In the genomic region with DNA sequence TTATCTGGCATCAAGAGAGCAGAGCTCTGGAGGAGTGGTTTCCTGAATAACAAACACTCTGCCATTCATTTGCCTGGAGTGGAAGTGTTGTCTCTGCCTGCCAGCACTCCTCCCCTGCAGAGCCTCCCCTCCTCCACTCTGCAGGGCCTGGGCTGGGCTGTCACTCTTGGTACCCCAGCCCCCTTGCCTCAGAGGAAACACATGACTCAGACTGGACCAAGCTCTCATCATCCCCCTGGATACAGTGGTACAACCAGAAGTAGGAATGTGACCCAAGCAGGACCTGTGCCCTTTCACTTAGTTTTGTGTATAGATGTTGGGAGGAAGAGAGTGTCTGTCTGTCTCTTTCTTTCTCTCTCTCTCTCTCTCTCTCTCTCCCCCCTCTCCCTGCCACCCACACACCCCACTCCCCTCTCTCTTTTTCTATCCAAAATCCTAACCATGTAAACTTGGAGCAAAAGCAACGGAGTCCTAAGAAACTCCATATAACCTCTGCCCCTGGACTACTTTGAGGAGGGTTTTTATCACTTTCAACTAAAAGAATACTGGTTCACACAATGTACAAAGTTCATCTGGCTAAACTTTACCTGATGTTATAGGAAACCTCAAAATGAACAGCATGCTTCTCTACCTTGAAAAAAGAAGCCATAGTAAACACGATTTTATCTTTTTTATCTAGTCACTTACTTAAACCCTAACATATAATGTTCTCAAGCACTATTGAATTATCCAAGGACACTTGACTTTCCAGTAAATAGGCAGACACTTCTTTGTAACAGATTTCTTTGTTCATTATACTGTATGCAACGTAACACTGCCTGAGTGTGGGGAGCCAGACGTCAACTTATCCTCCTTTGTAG, we compare ENCODE assay signal across 8 cellular contexts. TPM values are rescaled to one million over a fixed set of nuclear protein-coding genes. Genes with fewer than 3 reads are reported as not detected.
DNase-seq lines count a peak whose midpoint lies in the region; ATAC-seq, FAIRE-seq and TF ChIP-seq lines count a peak whose summit lies in the region.

No MANE protein-coding gene starts in this region.

- POLR2A ChIA-PET in H1 (lab: Charles Lee; ENCODE audit: partially characterized antibody): interaction anchor here (0.7 to 1.4 kb wide), 4 partner anchors 42 to 215 kb away, joined by 3 to 5 read pairs (median 4); a partner anchor contains a TSS

- no peak for ATAC-seq in HG02571 (IDR thresholded peaks at IDR 0.05; ENCODE audit: unreplicated experiment)

- TF ChIP-seq EP300 in H1 (IDR thresholded peaks at IDR 0.05; ENCODE audit: borderline replicate concordance in 1 of 2, low read depth in 2 of 2, low read length in 2 of 2): peak in 1 of 2 experiments; percentile 78; a peak in 1 of 3 replicates

- no peak overlapping the region for H2BK20ac ChIP-seq in H1 (ENCODE audit: low read length)

- H3K79me2 ChIP-seq in H1 (ENCODE audit: control insufficient read depth in 1 of 2, insufficient read depth in 2 of 2, low read length in 2 of 2): peaks cover 0 to 36% of the 10 kb centered on the region in 2 experiments; a peak in 2 of 4 replicates

- H3K23me2 ChIP-seq in H1 (ENCODE audit: low read depth, low read length): peaks cover 2% of the 10 kb centered on the region; the same call in 1 of the 2 replicates

- peak overlapping the region; percentile 24 to 30 for H3K4me2 ChIP-seq in H1 (ENCODE audit: insufficient read depth in 1 of 2, low read depth in 2 of 2, low read length in 2 of 2)

- no peaks in the 10 kb centered on the region for H3K27me3 ChIP-seq in H1 (replicated peaks in 1 of 4; ENCODE audit: control insufficient read depth in 3 of 4, extremely low read depth in 1 of 4, insufficient read depth in 3 of 4, low read length in 3 of 4)
- H3K27me3 ChIP-seq in SJCRH30: no peaks in the 10 kb centered on the region

- no peak overlapping the region for H2BK12ac ChIP-seq in H1 (ENCODE audit: low read depth, low read length)

- H2BK120ac ChIP-seq in H1 (replicated peaks; ENCODE audit: low read depth, low read length): peak overlapping the region; percentile 56

- peak overlapping the region; percentile 18 for H4K5ac ChIP-seq in H1 (ENCODE audit: insufficient read length, low read depth, low read length)

- H2BK15ac ChIP-seq in H1 (ENCODE audit: low read length): 0 out of 2 replicates have a peak overlapping the region, but pooled peaks have one; percentile 54

- no peaks in the 10 kb centered on the region for H3K9me3 ChIP-seq in H1 (ENCODE audit: insufficient read depth in 2 of 2, low read depth in 1 of 2, low read length in 1 of 2)
- no peaks in the 10 kb centered on the region for H3K9me3 ChIP-seq in SJCRH30 (replicated peaks)

- no peak overlapping the region for H4K91ac ChIP-seq in H1 (replicated peaks; ENCODE audit: insufficient read length, low read length)

- H3K4me3 ChIP-seq in H1 (ENCODE audit: extremely low read depth in 1 of 4, insufficient read depth in 2 of 4, low read depth in 3 of 4, low read length in 4 of 4) (peak overlapping the region in 1 of 4 experiments; percentile 35; a peak in 1 of 8 replicates), SJCRH30 (no peak overlapping the region)

- no peak overlapping the region for H4K8ac ChIP-seq in H1 (ENCODE audit: extremely low read depth, insufficient read depth, low read length)

- FAIRE-seq in H1 (lab: Jason Lieb, UNC): peak; percentile 73

- no peak overlapping the region for H2AFZ ChIP-seq in H1 (ENCODE audit: low read length)

- no peak overlapping the region for H3K56ac ChIP-seq in H1 (replicated peaks; ENCODE audit: insufficient read length, low read depth, low read length)

- no peak overlapping the region for H3K9ac ChIP-seq in H1 (replicated peaks in 1 of 4; ENCODE audit: extremely low read depth in 1 of 4, low read depth in 3 of 4, low read length in 3 of 4)

- no peak overlapping the region; the same call in 1 of the 2 replicates for H2BK5ac ChIP-seq in H1 (ENCODE audit: low read depth, low read length)

- H3K36me3 ChIP-seq in H1 (ENCODE audit: control insufficient read depth in 2 of 4, insufficient read depth in 4 of 4, low read length in 3 of 4): no peaks in the 10 kb centered on the region
- H3K36me3 ChIP-seq in SJCRH30: no peaks in the 10 kb centered on the region

- H2AK5ac ChIP-seq in H1 (ENCODE audit: low read depth, low read length): no peak overlapping the region

- TF ChIP-seq RAD21 in H1 (IDR thresholded peaks at IDR 0.05 in 1 of 2, conservative IDR thresholded peaks at IDR 0.05 in 1 of 2; ENCODE audit: low read depth in 2 of 2, low read length in 2 of 2): peak; percentile 14 to 16; a peak in 3 of 4 replicates

- H3K4me1 ChIP-seq in H1 (replicated peaks in 1 of 4; ENCODE audit: control insufficient read depth in 3 of 4, insufficient read depth in 4 of 4, low read length in 3 of 4) (peaks cover 3 to 26% (median 15%) of the 10 kb centered on the region in 4 experiments; a peak in 6 of 7 replicates), SJCRH30 (peaks cover 10% of the 10 kb centered on the region)

- no peak for TF ChIP-seq POLR2A in H1 (IDR thresholded peaks at IDR 0.05; ENCODE audit: control extremely low read depth in 1 of 2, low read depth in 2 of 2, low read length in 2 of 2)

- CTCF ChIA-PET in H1 (lab: Charles Lee; ENCODE audit: partially characterized antibody): interaction anchor here (0.6 to 1.5 kb wide), 9 partner anchors 11 to 309 kb away, joined by 3 read pairs; no protein-coding TSS in a partner anchor

- DNase-seq in Daoy (ENCODE audit: low read depth): peak; percentile 98
- DNase-seq in NCI-H345 (lab: John Stamatoyannopoulos, UW): peak; percentile 86
- DNase-seq in H1 (ENCODE audit: low read depth in 1 of 2, low spot score in 2 of 2): peak; percentile 63 to 73
- DNase-seq in lung microvascular endothelial cell (ENCODE audit: low read depth in 2 of 2): peak; percentile 97 to 99
- DNase-seq in SJCRH30: no peak
- DNase-seq in stimulated activated CD4-positive, alpha-beta T cell treated with anti-CD3 and anti-CD28 coated beads, Interleukin-4, amount 100 ng/mL, for 24 hours: no peak
- no peak for DNase-seq in HPDE6-E6E7 (ENCODE audit: extremely low spot score)

- TF ChIP-seq CTCF in H1 (IDR thresholded peaks at IDR 0.05; ENCODE audit: control extremely low read depth in 1 of 3, insufficient read depth in 1 of 3, low read depth in 1 of 3, low read length in 3 of 3): no peak

- 35% methylated on average over 4 of the region's 4 CpGs; no CpG with 5 or more reads in 1 of the 2 experiments for WGBS in H1 (ENCODE audit: extremely low coverage in 1 of 2, insufficient coverage in 1 of 2, insufficient read length in 1 of 2, insufficient replicate concordance in 2 of 2, low coverage in 1 of 2, low lambda C conversion rate in 2 of 2, missing lambda C conversion rate in 1 of 2), 2 experiments

- H3K27ac ChIP-seq in H1 (ENCODE audit: low read depth, low read length) (no peak overlapping the region), SJCRH30 (no peak overlapping the region)

- no peak overlapping the region for H3K14ac ChIP-seq in H1 (ENCODE audit: insufficient read length)

- H4K20me1 ChIP-seq in H1 (replicated peaks in 1 of 2; ENCODE audit: control insufficient read depth in 1 of 2, insufficient read depth in 2 of 2, low read length in 2 of 2): peaks cover 0 to 2% of the 10 kb centered on the region in 2 experiments

- no peak overlapping the region for H3K4ac ChIP-seq in H1 (replicated peaks; ENCODE audit: insufficient read length, low read depth, low read length)

- no peaks in the 10 kb centered on the region for H3K79me1 ChIP-seq in H1 (ENCODE audit: low read depth, low read length)

- peak overlapping the region; percentile 62 for H3K18ac ChIP-seq in H1 (ENCODE audit: extremely low read depth, low read length)

- H3K23ac ChIP-seq in H1 (ENCODE audit: insufficient read length): no peak overlapping the region

TF ChIP-seq in H1, 55 proteins besides CTCF, POLR2A, EP300 and RAD21 (continues in another document):
- TF ChIP-seq POLR2AphosphoS5 (IDR thresholded peaks at IDR 0.05; ENCODE audit: low read depth, low read length): 0 out of 2 replicates have a peak, but pooled peaks have one; percentile 24
- TF ChIP-seq, protein P1, sequence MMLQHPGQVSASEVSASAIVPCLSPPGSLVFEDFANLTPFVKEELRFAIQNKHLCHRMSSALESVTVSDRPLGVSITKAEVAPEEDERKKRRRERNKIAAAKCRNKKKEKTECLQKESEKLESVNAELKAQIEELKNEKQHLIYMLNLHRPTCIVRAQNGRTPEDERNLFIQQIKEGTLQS (IDR thresholded peaks at IDR 0.05; ENCODE audit: insufficient read depth, low read depth, low read length): no peak
- TF ChIP-seq YY1 (IDR thresholded peaks at IDR 0.05; ENCODE audit: low read depth, low read length): no peak
- no peak for TF ChIP-seq TCF12 (IDR thresholded peaks at IDR 0.05; ENCODE audit: low read depth, low read length)
- no peak for TF ChIP-seq SP2 (IDR thresholded peaks at IDR 0.05; ENCODE audit: low read length)

RNA-seq across cellular contexts. Expression of a gene that starts 43.8 kb away (rescaled TPM):
- 10.7 and 17.2 TPM in 2 replicates for total RNA-seq in Daoy (2014; rRNA removed; shearing (Covaris generic))
- 23.6 and 26.9 TPM in 2 replicates for total RNA-seq in H1 (2021; fragmentation: NEBNext Ultra II Directional; extraction: Animal tissue kit (Norgen Biotek cat#: 25700))
- 5.1 and 6.2 TPM in 2 replicates for polyA plus RNA-seq in H1 (2011; rRNA removed)
- polyA plus RNA-seq in H1 (2011; cell fraction: cytosol; rRNA removed): 6.9 TPM
- polyA plus RNA-seq in H1 (2011; cell fraction: nucleus; rRNA removed): 11.4 TPM
- 6.3 to 9.0 TPM (median 7.3 TPM) in 4 replicates for polyA plus RNA-seq in H1 (2012, experiment 1 of 2)
- 0.58 TPM for polyA plus RNA-seq in H1 (2012, experiment 2 of 2)
- polyA plus RNA-seq in H1 (2013, experiment 1 of 2): 8.0 TPM
- 9.6 TPM for polyA plus RNA-seq in H1 (2013, experiment 2 of 2)
- 34.0 and 41.7 TPM in 2 replicates for polyA minus RNA-seq in H1 (2011; rRNA and poly(A)+ RNA removed)
- 10.5 TPM for polyA minus RNA-seq in H1 (2011; cell fraction: cytosol; rRNA and poly(A)+ RNA removed)
- 72.2 TPM for polyA minus RNA-seq in H1 (2011; cell fraction: nucleus; rRNA and poly(A)+ RNA removed)
- 57.1 and 58.6 TPM in 2 replicates for total RNA-seq in lung microvascular endothelial cell
- total RNA-seq in SJCRH30 (2014; rRNA removed; shearing (Covaris generic)): 8.3 and 11.4 TPM in 2 replicates

RNA-seq across cellular contexts. Expression of a gene that starts 44.1 kb away (rescaled TPM):
- 40.4 and 52.1 TPM in 2 replicates for total RNA-seq in Daoy (2014; rRNA removed; shearing (Covaris generic))
- total RNA-seq in H1 (2021; fragmentation: NEBNext Ultra II Directional; extraction: Animal tissue kit (Norgen Biotek cat#: 25700)): 18.0 and 21.7 TPM in 2 replicates
- 2.7 and 5.1 TPM in 2 replicates for polyA plus RNA-seq in H1 (2011; rRNA removed)
- polyA plus RNA-seq in H1 (2011; cell fraction: cytosol; rRNA removed): 9.0 TPM
- 4.6 TPM for polyA plus RNA-seq in H1 (2011; cell fraction: nucleus; rRNA removed)
- 10.8 to 14.8 TPM (median 14.3 TPM) in 4 replicates for polyA plus RNA-seq in H1 (2012, experiment 1 of 2)
- 0.85 TPM for polyA plus RNA-seq in H1 (2012, experiment 2 of 2)
- polyA plus RNA-seq in H1 (2013, experiment 1 of 2): 16.5 TPM
- polyA plus RNA-seq in H1 (2013, experiment 2 of 2): 14.6 TPM
- 12.5 and 17.0 TPM in 2 replicates for polyA minus RNA-seq in H1 (2011; rRNA and poly(A)+ RNA removed)
- polyA minus RNA-seq in H1 (2011; cell fraction: cytosol; rRNA and poly(A)+ RNA removed): 18.2 TPM
- polyA minus RNA-seq in H1 (2011; cell fraction: nucleus; rRNA and poly(A)+ RNA removed): 35.2 TPM
- total RNA-seq in lung microvascular endothelial cell: 34.9 and 45.3 TPM in 2 replicates
- 29.0 and 29.7 TPM in 2 replicates for total RNA-seq in SJCRH30 (2014; rRNA removed; shearing (Covaris generic))

Comparison
In these comparisons a context has a peak if more than half of its experiments do, and no peak if none do; other contexts are left out.
1. DNase-seq: peak in Daoy (single experiment), NCI-H345 (single experiment), H1 (2 of 2) and lung microvascular endothelial cell (2 of 2); none in SJCRH30 (0 of 2), stimulated activated CD4-positive, alpha-beta T cell treated with anti-CD3 and anti-CD28 coated beads, Interleukin-4, amount 100 ng/mL, for 24 hours (single experiment) and HPDE6-E6E7 (single experiment).